10 cellular contexts compared by ENCODE assay signal in the genomic region with DNA sequence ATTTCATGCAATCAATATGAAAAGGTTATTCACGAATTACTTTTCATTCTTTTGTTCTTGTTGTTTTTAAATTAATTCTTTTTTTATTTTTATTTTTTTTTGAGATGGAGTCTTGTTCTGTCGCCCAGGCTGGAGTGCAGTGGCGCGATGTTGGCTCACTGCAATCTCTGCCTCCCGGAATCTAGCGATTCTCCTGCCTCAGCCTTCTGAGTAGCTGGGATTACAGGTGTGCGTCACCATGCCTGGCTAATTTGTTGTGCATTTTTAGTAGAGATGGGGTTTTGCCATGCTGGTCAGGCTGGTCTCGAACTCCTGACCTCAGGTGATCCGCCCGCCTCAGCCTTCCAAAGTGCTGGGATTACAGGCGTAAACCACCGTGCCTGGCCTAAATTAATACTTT. TPM values are rescaled to one million over a fixed set of nuclear protein-coding genes. Genes with fewer than 3 reads are reported as not detected.
DNase-seq lines count a peak whose midpoint lies in the region; ATAC-seq and TF ChIP-seq lines count a peak whose summit lies in the region.
"Not testable (repeated sequence)": the region's sequence is repeated elsewhere in the genome, so short reads cannot be mapped to it uniquely, and the experiment has no call there.
"Had no signal": no experiment of that assay in that cellular context is flagged by ENCODE, and none has a peak within 500 bp of the region (broad histone marks: within the 10 kb centered on the region; RNA-seq: fewer than 3 reads in every experiment).

No MANE protein-coding gene starts in this region.

- H3K27me3 Mint-ChIP-seq in GM23338 (ENCODE audit: insufficient read depth, low read depth, poor library complexity), result peaks cover 13% of the 10 kb centered on the region
- H3K27me3 Mint-ChIP-seq in WTC11 (ENCODE audit: low read depth), result not testable (repeated sequence)

- not testable (repeated sequence) for DNase-seq in GM23338 (ENCODE audit: low spot score); RWPE1 (ENCODE audit: low spot score); WTC11 (ENCODE audit: low spot score); epithelial cell of prostate (ENCODE audit: low read depth, low spot score)
- DNase-seq in trophoblast cell, result peak; percentile 57 to 63

- H4K12ac ChIP-seq in trophoblast cell (ENCODE audit: low read depth, low read length), result not testable (repeated sequence)

- peaks cover 11% of the 10 kb centered on the region; the same call in 1 of the 2 replicates for H3F3A ChIP-seq in GM23338 (replicated peaks; ENCODE audit: low read depth)

- H3K27ac ChIP-seq in GM23338 (ENCODE audit: low read depth), result peak overlapping the region; percentile 100; the same call in 1 of the 2 replicates
- peak overlapping the region; percentile 74 for H3K27ac ChIP-seq in RWPE1
- H3K27ac ChIP-seq in epithelial cell of prostate, result peak overlapping the region; percentile 75
- not testable (repeated sequence) for H3K27ac ChIP-seq in trophoblast cell (ENCODE audit: low read depth, low read length)

- not testable (repeated sequence) for H3K4me3 ChIP-seq in GM23338; trophoblast cell (ENCODE audit: low read depth, low read length)

- not testable (repeated sequence) for H3K4me3 Mint-ChIP-seq in GM23338, WTC11

- not testable (repeated sequence) for H3K79me2 ChIP-seq in GM23338 (replicated peaks; ENCODE audit: insufficient read depth); trophoblast cell (ENCODE audit: control insufficient read depth, insufficient read depth, low read length, poor library complexity)

- H3K9ac ChIP-seq in trophoblast cell (ENCODE audit: low read length), result not testable (repeated sequence)

- H2AK5ac ChIP-seq in trophoblast cell (ENCODE audit: low read length), result not testable (repeated sequence)

- not testable (repeated sequence) for H3K27ac Mint-ChIP-seq in GM23338, WTC11

- not testable (repeated sequence) for H3K14ac ChIP-seq in trophoblast cell (ENCODE audit: low read length)

- not testable (repeated sequence) for H3K9me3 Mint-ChIP-seq in GM23338, WTC11

- not testable (repeated sequence) for H2AFZ ChIP-seq in GM23338; trophoblast cell (ENCODE audit: insufficient read depth, low read length, poor library complexity)

- H4K91ac ChIP-seq in trophoblast cell (ENCODE audit: low read depth, low read length), result not testable (repeated sequence)

- not testable (repeated sequence) for H3K79me1 ChIP-seq in trophoblast cell (ENCODE audit: low read length)

- not testable (repeated sequence) for H3K18ac ChIP-seq in trophoblast cell (ENCODE audit: low read length)

- TF ChIP-seq CTCF in GM23338 (conservative IDR thresholded peaks at IDR 0.05; ENCODE audit: low read depth in 2 of 2); RWPE1 (conservative IDR thresholded peaks at IDR 0.05; ENCODE audit: low read depth); WTC11 (IDR thresholded peaks at IDR 0.05): not testable (repeated sequence)

- H4K8ac ChIP-seq in trophoblast cell (ENCODE audit: low read depth, low read length), result not testable (repeated sequence)

- not testable (repeated sequence) for H2BK5ac ChIP-seq in trophoblast cell (ENCODE audit: low read depth, low read length, poor library complexity)

- CTCF ChIA-PET in RWPE1 (lab: Yijun Ruan, JAX), result interaction anchor here (1.5 kb wide), 1 partner anchor 190 kb away, joined by 4 read pairs; no protein-coding TSS in a partner anchor
- CTCF ChIA-PET in WTC11 (lab: Charles Lee), result interaction anchor here (0.6 to 3.0 kb wide), 7 partner anchors 26 to 255 kb away, joined by 3 to 15 read pairs (median 5); no protein-coding TSS in a partner anchor

- not testable (repeated sequence) for H3K4me2 ChIP-seq in GM23338; trophoblast cell (ENCODE audit: low read length)

- H3K4me1 Mint-ChIP-seq in GM23338, result peaks cover 40% of the 10 kb centered on the region
- H3K4me1 Mint-ChIP-seq in WTC11, result peaks cover 45% of the 10 kb centered on the region

- not testable (repeated sequence) for H3K9me2 ChIP-seq in GM23338 (ENCODE audit: insufficient read depth)

- ATAC-seq in GM23338, WTC11: not testable (repeated sequence)

- not testable (repeated sequence) for H2BK12ac ChIP-seq in trophoblast cell (ENCODE audit: low read length)

- H3K9me3 ChIP-seq in trophoblast cell (ENCODE audit: insufficient read depth, low read depth, low read length), result not testable (repeated sequence)

- H4K20me1 ChIP-seq in GM23338 (replicated peaks; ENCODE audit: insufficient read depth), result not testable (repeated sequence)

- POLR2A ChIA-PET in RWPE1 (lab: Yijun Ruan, JAX; ENCODE audit: low non-redundant PET), result interaction anchor here (0.6 kb wide), 1 partner anchor 17 kb away, joined by 3 read pairs; no protein-coding TSS in a partner anchor
- POLR2A ChIA-PET in WTC11 (lab: Charles Lee), result not testable (repeated sequence)

- H2BK120ac ChIP-seq in trophoblast cell (ENCODE audit: insufficient read depth, low read length, poor library complexity), result not testable (repeated sequence)

- H3K4ac ChIP-seq in trophoblast cell (ENCODE audit: low read depth, low read length), result not testable (repeated sequence)

- H3K27me3 ChIP-seq in GM23338 (ENCODE audit: insufficient read depth); trophoblast cell (ENCODE audit: insufficient read depth, low read length): not testable (repeated sequence)

- not testable (repeated sequence) for H3K23ac ChIP-seq in trophoblast cell (ENCODE audit: low read length)

- H3K36me3 ChIP-seq in GM23338 (ENCODE audit: insufficient read depth); trophoblast cell (ENCODE audit: control insufficient read depth in 1 of 2, insufficient read depth in 2 of 2, low read length in 2 of 2): not testable (repeated sequence)

- not testable (repeated sequence) for H3K36me3 Mint-ChIP-seq in GM23338 (ENCODE audit: low read depth)
- H3K36me3 Mint-ChIP-seq in WTC11, result peaks cover 22% of the 10 kb centered on the region

- peaks cover 18% of the 10 kb centered on the region for H3K4me1 ChIP-seq in GM23338 (ENCODE audit: insufficient read depth)
- not testable (repeated sequence) for H3K4me1 ChIP-seq in trophoblast cell (ENCODE audit: control insufficient read depth in 1 of 2, insufficient read depth in 2 of 2, low read length in 2 of 2)

- no CpG with 5 or more reads among the region's 12 CpGs for WGBS in trophoblast cell (ENCODE audit: extremely low coverage, insufficient coverage, insufficient read length)

TF ChIP-seq in WTC11, 78 proteins besides CTCF, POLR2A, EP300 and RAD21:
- TF ChIP-seq HMGA2 (CRISPR knock-in tag; IDR thresholded peaks at IDR 0.05), result 0 out of 2 replicates have a peak, but pooled peaks have one; percentile 6

RNA-seq across cellular contexts. Expression of gene NLRP12, which starts 16.1 kb away (rescaled TPM):
- 7.5 and 8.4 TPM in 2 replicates for total RNA-seq in GM23338 (2014; rRNA removed; shearing (Covaris generic))
- polyA plus RNA-seq in GM23338 (2016; fragmentation: Nextera tagmentation; extraction: Ambion mirVana), result 1.9 and 2.6 TPM in 2 replicates
- 4.7 to 5.6 TPM (median 4.9 TPM) in 3 replicates for total RNA-seq in WTC11 (2021)
- polyA plus RNA-seq in trophoblast cell (2013), result 0.26 and 0.29 TPM in 2 replicates
- total RNA-seq: A673; Caco-2; Calu3; CD8-positive, alpha-beta T cell had no signal
- polyA plus RNA-seq: AG04450 had no signal

RNA-seq across cellular contexts. Expression of gene MYADM, which starts 27.4 kb away (rescaled TPM):
- total RNA-seq in GM23338 (2014; rRNA removed; shearing (Covaris generic)), result 40.5 and 57.1 TPM in 2 replicates
- polyA plus RNA-seq in GM23338 (2016; fragmentation: Nextera tagmentation; extraction: Ambion mirVana), result 43.6 and 49.9 TPM in 2 replicates
- total RNA-seq in WTC11 (2021), result 78.6 to 86.4 TPM (median 79.7 TPM) in 3 replicates
- 364 and 407 TPM in 2 replicates for polyA plus RNA-seq in trophoblast cell (2013)

RNA-seq across cellular contexts. Expression of gene PRKCG, which starts 41.8 kb away (rescaled TPM):
- total RNA-seq in GM23338 (2014; rRNA removed; shearing (Covaris generic)), result 11.1 and 15.9 TPM in 2 replicates
- polyA plus RNA-seq in GM23338 (2016; fragmentation: Nextera tagmentation; extraction: Ambion mirVana), result 14.9 and 15.4 TPM in 2 replicates
- total RNA-seq in WTC11 (2021), result 23.0 to 30.0 TPM (median 27.5 TPM) in 3 replicates
- polyA plus RNA-seq in trophoblast cell (2013), result 0.25 and 0.36 TPM in 2 replicates
